ENCODE assay signal across 8 cellular contexts in the genomic region with DNA sequence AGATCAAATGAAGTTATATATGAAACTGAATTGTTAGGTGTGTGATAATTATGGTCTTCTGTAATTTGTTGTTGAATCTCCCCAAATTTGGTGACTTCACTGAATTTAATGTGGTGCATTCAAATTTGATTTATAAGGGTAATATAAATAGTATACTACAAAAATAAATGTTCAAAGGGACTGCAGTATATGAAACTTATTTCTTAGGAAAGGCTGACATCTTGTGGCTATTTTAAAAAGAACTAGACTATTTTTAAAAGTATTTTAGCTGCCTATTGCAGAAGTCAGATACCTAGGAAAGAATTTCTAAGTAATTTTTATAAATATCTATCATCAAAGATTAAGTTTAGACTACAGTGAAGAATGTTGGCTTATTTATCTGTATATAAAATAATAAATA. TPM values are rescaled to one million over a fixed set of nuclear protein-coding genes. Genes with fewer than 3 reads are reported as not detected.
A peak's percentile ranks its signal among the peaks of the same experiment; 100 is the strongest.
DNase-seq lines count a peak whose midpoint lies in the region; ATAC-seq and TF ChIP-seq lines count a peak whose summit lies in the region.

No MANE protein-coding gene starts in this region.

- H3K27ac ChIP-seq in uterus, result no peak overlapping the region

- DNase-seq in Ammon's horn (ENCODE audit: low spot score), result peak; percentile 8
- peak; percentile 11 for DNase-seq in GM20000 (ENCODE audit: low spot score)
- peak; percentile 8 for DNase-seq in OCI-M2 (lab: John Stamatoyannopoulos, UW; ENCODE audit: unreplicated experiment)
- peak in 1 of 2 donors; percentile 54 for DNase-seq in foreskin fibroblast
- DNase-seq in uterus, result no peak
- DNase-seq in amygdala (lab: John Stamatoyannopoulos, UW), result no peak

- ATAC-seq in GM19452 (IDR thresholded peaks at IDR 0.05; ENCODE audit: unreplicated experiment) (no peak), HG03108 (IDR thresholded peaks at IDR 0.05; ENCODE audit: unreplicated experiment) (no peak)

- no peak for TF ChIP-seq POLR2A in uterus (IDR thresholded peaks at IDR 0.05)

- intact Hi-C loops in uterus (cut with DNase I; ENCODE audit: low total_unique reads), result loop anchor here (10.0 kb wide), 1 partner anchor 255 kb away; no protein-coding TSS in a partner anchor

- no peaks in the 10 kb centered on the region for H3K9me3 ChIP-seq in uterus

- H3K27me3 ChIP-seq in uterus, result peaks cover 0 to 3% of the 10 kb centered on the region in 2 donors

- TF ChIP-seq CTCF in GM20000 (IDR thresholded peaks at IDR 0.05; ENCODE audit: extremely low read depth, missing control alignments) (no peak), foreskin fibroblast (IDR thresholded peaks at IDR 0.05; ENCODE audit: low read depth, low read length) (peak; percentile 10), uterus (IDR thresholded peaks at IDR 0.05) (peak; percentile 26 to 50 (median 42))

- no peaks in the 10 kb centered on the region for H3K4me1 ChIP-seq in uterus

- no peaks in the 10 kb centered on the region for H3K36me3 ChIP-seq in uterus

- H3K4me3 ChIP-seq in foreskin fibroblast (ENCODE audit: low read depth in 1 of 2, low read length in 2 of 2), result no peak overlapping the region
- H3K4me3 ChIP-seq in uterus, result no peak overlapping the region

RNA-seq across cellular contexts. Expression of a gene that starts 36.6 kb away (rescaled TPM):
- total RNA-seq in uterus, result 100 to 1,000 TPM; 137 to 431 (median 202) TPM

Comparison
In these comparisons a context has a peak if more than half of its experiments do, and no peak if none do; other contexts are left out.
1. DNase-seq: peak in Ammon's horn (single experiment), GM20000 (single experiment) and OCI-M2 (single experiment); none in uterus (0 of 2) and amygdala (0 of 56).